Comparison of ENCODE assay signal across 8 cellular contexts in genomic region chr16:24609740-24610420, GRCh38.
DNase-seq lines count a peak whose midpoint lies in the region; ATAC-seq and TF ChIP-seq lines count a peak whose summit lies in the region.

No MANE protein-coding gene starts in this region.

- H3K4me1 ChIP-seq in vagina = peaks cover 11% of the 10 kb centered on the region

- H3K27ac Mint-ChIP-seq in nephron progenitor cell = no peak overlapping the region

- H3K36me3 Mint-ChIP-seq in nephron progenitor cell (ENCODE audit: low read depth) = no peaks in the 10 kb centered on the region

- ATAC-seq in SK-N-SH treated with all-trans-retinoic acid at 6 μM for 48 hours (peak; percentile 36), HG02642 (IDR thresholded peaks at IDR 0.05; ENCODE audit: poor library complexity, unreplicated experiment) (no peak), GM18858 (IDR thresholded peaks at IDR 0.05; ENCODE audit: unreplicated experiment) (no peak)

- intact Hi-C loops in vagina (cut with DNase I) = no loop called here

- no peak overlapping the region for H3K27ac ChIP-seq in vagina

- POLR2A ChIA-PET in AG04449 (lab: Yijun Ruan, JAX) = no interaction called here

- H3K27me3 Mint-ChIP-seq in nephron progenitor cell (ENCODE audit: low read depth, poor library complexity) = peaks cover 75% of the 10 kb centered on the region

- H3K9me3 Mint-ChIP-seq in nephron progenitor cell = no peaks in the 10 kb centered on the region

- DNase-seq in AG04449 (ENCODE audit: low read depth, low spot score) = no peak
- DNase-seq in HCEC 1CT = peak; percentile 50
- DNase-seq in fibroblast of the aortic adventitia (ENCODE audit: low read depth) = peak; percentile 68
- peak; percentile 42 for DNase-seq in nephron progenitor cell
- DNase-seq in vagina (ENCODE audit: extremely low spot score in 2 of 2) = no peak

- no peak for TF ChIP-seq POLR2A in vagina (IDR thresholded peaks at IDR 0.05)

- peak overlapping the region; percentile 83 for H3K4me3 Mint-ChIP-seq in nephron progenitor cell

- CTCF ChIA-PET in AG04449 (lab: Yijun Ruan, JAX) = interaction anchor here (0.9 to 1.2 kb wide), 2 partner anchors 11 to 30 kb away, joined by 3 to 4 read pairs; no protein-coding TSS in a partner anchor

- no peaks in the 10 kb centered on the region for H3K9me3 ChIP-seq in vagina

- no peak for TF ChIP-seq CTCF in AG04449 (IDR thresholded peaks at IDR 0.05; ENCODE audit: insufficient read depth, low read length, missing control alignments)
- TF ChIP-seq CTCF in fibroblast of the aortic adventitia (IDR thresholded peaks at IDR 0.05; ENCODE audit: insufficient read depth, low read length) = no peak
- no peak for TF ChIP-seq CTCF in nephron progenitor cell (IDR thresholded peaks at IDR 0.05)
- TF ChIP-seq CTCF in vagina (IDR thresholded peaks at IDR 0.05) = no peak

- H3K27me3 ChIP-seq in vagina = no peaks in the 10 kb centered on the region

- H3K4me3 ChIP-seq in AG04449 (ENCODE audit: low read depth, low read length) (peak overlapping the region; percentile 32), fibroblast of the aortic adventitia (ENCODE audit: low read depth, low read length) (no peak overlapping the region), vagina (peak overlapping the region; percentile 27 to 45)

- H3K4me1 Mint-ChIP-seq in nephron progenitor cell = peaks cover 15% of the 10 kb centered on the region

- no peaks in the 10 kb centered on the region for H3K36me3 ChIP-seq in vagina

TF ChIP-seq in SK-N-SH treated with all-trans-retinoic acid at 6 μM for 48 hours, 23 proteins besides CTCF, POLR2A, EP300 and RAD21:
- TF ChIP-seq GLIS3 (CRISPR knock-in tag; IDR thresholded peaks at IDR 0.05) = no peak
- no peak for TF ChIP-seq ZNF70 (CRISPR knock-in tag; IDR thresholded peaks at IDR 0.05)
- no peak for TF ChIP-seq PATZ1 (CRISPR knock-in tag; IDR thresholded peaks at IDR 0.05; ENCODE audit: borderline replicate concordance)
- TF ChIP-seq ZNF565 (CRISPR knock-in tag; conservative IDR thresholded peaks at IDR 0.05; ENCODE audit: low read depth) = no peak
- TF ChIP-seq TCF4 (CRISPR knock-in tag; IDR thresholded peaks at IDR 0.05; ENCODE audit: borderline replicate concordance) = no peak
- TF ChIP-seq ZNF8 (CRISPR knock-in tag; IDR thresholded peaks at IDR 0.05) = no peak
- TF ChIP-seq ZFP3 (CRISPR knock-in tag; IDR thresholded peaks at IDR 0.05) = no peak
- TF ChIP-seq, protein P1, sequence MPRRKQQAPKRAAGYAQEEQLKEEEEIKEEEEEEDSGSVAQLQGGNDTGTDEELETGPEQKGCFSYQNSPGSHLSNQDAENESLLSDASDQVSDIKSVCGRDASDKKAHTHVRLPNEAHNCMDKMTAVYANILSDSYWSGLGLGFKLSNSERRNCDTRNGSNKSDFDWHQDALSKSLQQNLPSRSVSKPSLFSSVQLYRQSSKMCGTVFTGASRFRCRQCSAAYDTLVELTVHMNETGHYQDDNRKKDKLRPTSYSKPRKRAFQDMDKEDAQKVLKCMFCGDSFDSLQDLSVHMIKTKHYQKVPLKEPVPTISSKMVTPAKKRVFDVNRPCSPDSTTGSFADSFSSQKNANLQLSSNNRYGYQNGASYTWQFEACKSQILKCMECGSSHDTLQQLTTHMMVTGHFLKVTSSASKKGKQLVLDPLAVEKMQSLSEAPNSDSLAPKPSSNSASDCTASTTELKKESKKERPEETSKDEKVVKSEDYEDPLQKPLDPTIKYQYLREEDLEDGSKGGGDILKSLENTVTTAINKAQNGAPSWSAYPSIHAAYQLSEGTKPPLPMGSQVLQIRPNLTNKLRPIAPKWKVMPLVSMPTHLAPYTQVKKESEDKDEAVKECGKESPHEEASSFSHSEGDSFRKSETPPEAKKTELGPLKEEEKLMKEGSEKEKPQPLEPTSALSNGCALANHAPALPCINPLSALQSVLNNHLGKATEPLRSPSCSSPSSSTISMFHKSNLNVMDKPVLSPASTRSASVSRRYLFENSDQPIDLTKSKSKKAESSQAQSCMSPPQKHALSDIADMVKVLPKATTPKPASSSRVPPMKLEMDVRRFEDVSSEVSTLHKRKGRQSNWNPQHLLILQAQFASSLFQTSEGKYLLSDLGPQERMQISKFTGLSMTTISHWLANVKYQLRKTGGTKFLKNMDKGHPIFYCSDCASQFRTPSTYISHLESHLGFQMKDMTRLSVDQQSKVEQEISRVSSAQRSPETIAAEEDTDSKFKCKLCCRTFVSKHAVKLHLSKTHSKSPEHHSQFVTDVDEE (CRISPR knock-in tag; IDR thresholded peaks at IDR 0.05) = no peak
- TF ChIP-seq CSDC2 (CRISPR knock-in tag; IDR thresholded peaks at IDR 0.05) = no peak
- no peak for TF ChIP-seq ESRRG (CRISPR knock-in tag; IDR thresholded peaks at IDR 0.05)
- no peak for TF ChIP-seq POU6F1 (CRISPR knock-in tag; IDR thresholded peaks at IDR 0.05; ENCODE audit: borderline replicate concordance, low read depth)
- no peak for TF ChIP-seq BACH2 (CRISPR knock-in tag; IDR thresholded peaks at IDR 0.05; ENCODE audit: borderline replicate concordance)
- no peak for TF ChIP-seq OSR1 (CRISPR knock-in tag; IDR thresholded peaks at IDR 0.05)
- no peak for TF ChIP-seq TOX (CRISPR knock-in tag; IDR thresholded peaks at IDR 0.05; ENCODE audit: borderline replicate concordance)
- no peak for TF ChIP-seq CREB5 (CRISPR knock-in tag; IDR thresholded peaks at IDR 0.05; ENCODE audit: low read depth)
- no peak for TF ChIP-seq RARB (CRISPR knock-in tag; IDR thresholded peaks at IDR 0.05)
- no peak for TF ChIP-seq ZFP30 (CRISPR knock-in tag; IDR thresholded peaks at IDR 0.05)
- TF ChIP-seq ZC3H10 (CRISPR knock-in tag; IDR thresholded peaks at IDR 0.05) = no peak

Comparison
In these comparisons a context has a peak if more than half of its experiments do, and no peak if none do; other contexts are left out.
1. DNase-seq: peak in HCEC 1CT (single experiment), fibroblast of the aortic adventitia (single experiment) and nephron progenitor cell (single experiment); none in AG04449 (single experiment) and vagina (0 of 2).